10 cellular contexts compared by ENCODE assay signal in genomic region chr11:47093541-47093940, GRCh38.
"Had no signal": no experiment of that assay in that cellular context is flagged by ENCODE, and none has a peak within 500 bp of the region (broad histone marks: within the 10 kb centered on the region; RNA-seq: fewer than 3 reads in every experiment).

No MANE protein-coding gene starts in this region.

- H3K4me3 Mint-ChIP-seq: GM23338, H9, HFFc6 had no signal

- H3K4me2 ChIP-seq: GM23338 had no signal

- ATAC-seq: GM23338, HCT116 had no signal

- H3K27ac ChIP-seq: GM23248 had no signal

- H3K4me1 Mint-ChIP-seq: GM23338, H9 had no signal

- FAIRE-seq: H1 had no signal

- H3K9me3 ChIP-seq: HAP-1 had no signal

- H3K36me3 ChIP-seq: HAP-1 had no signal

- H3K9me3 Mint-ChIP-seq: HFFc6 had no signal

- H3K4me3 ChIP-seq: GM23248, GM23338, HAP-1 had no signal

- DNase-seq: GM23248, GOT3, H7, H9, HCEC 1CT, HFFc6 had no signal

- H3K27ac Mint-ChIP-seq: GM23338, H9, HFFc6 had no signal
